Comparison of ENCODE assay signal across 1 cellular context in the genomic region with DNA sequence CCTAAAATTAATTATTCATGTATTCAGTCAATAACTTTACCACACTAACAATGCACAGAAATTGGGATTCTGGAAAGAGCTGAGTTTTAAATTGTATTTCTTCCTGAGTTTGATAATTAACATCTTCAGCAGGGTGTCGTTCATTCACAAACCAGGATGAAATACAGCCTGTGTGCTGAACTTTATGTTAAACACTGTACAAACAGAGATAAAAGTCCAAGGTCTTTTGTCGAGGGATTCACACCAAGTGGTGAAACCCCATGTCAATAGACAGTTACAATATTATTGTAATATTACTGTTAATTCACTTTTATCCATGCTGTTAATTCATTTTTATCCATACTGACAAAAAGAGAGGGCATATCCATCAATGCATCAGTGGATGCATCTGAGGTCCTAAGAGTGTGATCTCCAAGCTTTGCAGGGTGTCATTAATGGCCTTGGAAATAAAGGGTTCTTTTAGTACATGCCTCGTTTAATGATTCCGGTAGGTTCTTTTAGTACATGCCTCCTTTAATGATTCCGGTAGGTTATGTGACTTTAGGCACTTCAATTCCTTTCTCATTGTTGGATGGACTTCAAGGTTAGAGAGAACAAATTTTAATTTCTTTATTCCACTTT.
TF ChIP-seq lines count a peak whose summit lies in the region.

No MANE protein-coding gene starts in this region.

TF ChIP-seq in HepG2, 621 proteins besides CTCF, POLR2A, EP300 and RAD21 (continued from another document and continues in another):
- TF ChIP-seq, protein P1, sequence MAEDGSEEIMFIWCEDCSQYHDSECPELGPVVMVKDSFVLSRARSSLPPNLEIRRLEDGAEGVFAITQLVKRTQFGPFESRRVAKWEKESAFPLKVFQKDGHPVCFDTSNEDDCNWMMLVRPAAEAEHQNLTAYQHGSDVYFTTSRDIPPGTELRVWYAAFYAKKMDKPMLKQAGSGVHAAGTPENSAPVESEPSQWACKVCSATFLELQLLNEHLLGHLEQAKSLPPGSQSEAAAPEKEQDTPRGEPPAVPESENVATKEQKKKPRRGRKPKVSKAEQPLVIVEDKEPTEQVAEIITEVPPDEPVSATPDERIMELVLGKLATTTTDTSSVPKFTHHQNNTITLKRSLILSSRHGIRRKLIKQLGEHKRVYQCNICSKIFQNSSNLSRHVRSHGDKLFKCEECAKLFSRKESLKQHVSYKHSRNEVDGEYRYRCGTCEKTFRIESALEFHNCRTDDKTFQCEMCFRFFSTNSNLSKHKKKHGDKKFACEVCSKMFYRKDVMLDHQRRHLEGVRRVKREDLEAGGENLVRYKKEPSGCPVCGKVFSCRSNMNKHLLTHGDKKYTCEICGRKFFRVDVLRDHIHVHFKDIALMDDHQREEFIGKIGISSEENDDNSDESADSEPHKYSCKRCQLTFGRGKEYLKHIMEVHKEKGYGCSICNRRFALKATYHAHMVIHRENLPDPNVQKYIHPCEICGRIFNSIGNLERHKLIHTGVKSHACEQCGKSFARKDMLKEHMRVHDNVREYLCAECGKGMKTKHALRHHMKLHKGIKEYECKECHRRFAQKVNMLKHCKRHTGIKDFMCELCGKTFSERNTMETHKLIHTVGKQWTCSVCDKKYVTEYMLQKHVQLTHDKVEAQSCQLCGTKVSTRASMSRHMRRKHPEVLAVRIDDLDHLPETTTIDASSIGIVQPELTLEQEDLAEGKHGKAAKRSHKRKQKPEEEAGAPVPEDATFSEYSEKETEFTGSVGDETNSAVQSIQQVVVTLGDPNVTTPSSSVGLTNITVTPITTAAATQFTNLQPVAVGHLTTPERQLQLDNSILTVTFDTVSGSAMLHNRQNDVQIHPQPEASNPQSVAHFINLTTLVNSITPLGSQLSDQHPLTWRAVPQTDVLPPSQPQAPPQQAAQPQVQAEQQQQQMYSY (CRISPR knock-in tag; IDR thresholded peaks at IDR 0.05), result no peak
- TF ChIP-seq, protein P2, sequence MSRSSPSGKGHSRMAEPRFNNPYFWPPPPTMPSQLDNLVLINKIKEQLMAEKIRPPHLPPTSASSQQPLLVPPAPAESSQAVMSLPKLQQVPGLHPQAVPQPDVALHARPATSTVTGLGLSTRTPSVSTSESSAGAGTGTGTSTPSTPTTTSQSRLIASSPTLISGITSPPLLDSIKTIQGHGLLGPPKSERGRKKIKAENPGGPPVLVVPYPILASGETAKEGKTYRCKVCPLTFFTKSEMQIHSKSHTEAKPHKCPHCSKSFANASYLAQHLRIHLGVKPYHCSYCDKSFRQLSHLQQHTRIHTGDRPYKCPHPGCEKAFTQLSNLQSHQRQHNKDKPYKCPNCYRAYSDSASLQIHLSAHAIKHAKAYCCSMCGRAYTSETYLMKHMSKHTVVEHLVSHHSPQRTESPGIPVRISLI (CRISPR knock-in tag; IDR thresholded peaks at IDR 0.05; ENCODE audit: borderline replicate concordance), result no peak
- no peak for TF ChIP-seq ZNF263 (CRISPR knock-in tag; IDR thresholded peaks at IDR 0.05)
- TF ChIP-seq ZNF629 (CRISPR knock-in tag; conservative IDR thresholded peaks at IDR 0.05), result no peak
- TF ChIP-seq, protein P3, sequence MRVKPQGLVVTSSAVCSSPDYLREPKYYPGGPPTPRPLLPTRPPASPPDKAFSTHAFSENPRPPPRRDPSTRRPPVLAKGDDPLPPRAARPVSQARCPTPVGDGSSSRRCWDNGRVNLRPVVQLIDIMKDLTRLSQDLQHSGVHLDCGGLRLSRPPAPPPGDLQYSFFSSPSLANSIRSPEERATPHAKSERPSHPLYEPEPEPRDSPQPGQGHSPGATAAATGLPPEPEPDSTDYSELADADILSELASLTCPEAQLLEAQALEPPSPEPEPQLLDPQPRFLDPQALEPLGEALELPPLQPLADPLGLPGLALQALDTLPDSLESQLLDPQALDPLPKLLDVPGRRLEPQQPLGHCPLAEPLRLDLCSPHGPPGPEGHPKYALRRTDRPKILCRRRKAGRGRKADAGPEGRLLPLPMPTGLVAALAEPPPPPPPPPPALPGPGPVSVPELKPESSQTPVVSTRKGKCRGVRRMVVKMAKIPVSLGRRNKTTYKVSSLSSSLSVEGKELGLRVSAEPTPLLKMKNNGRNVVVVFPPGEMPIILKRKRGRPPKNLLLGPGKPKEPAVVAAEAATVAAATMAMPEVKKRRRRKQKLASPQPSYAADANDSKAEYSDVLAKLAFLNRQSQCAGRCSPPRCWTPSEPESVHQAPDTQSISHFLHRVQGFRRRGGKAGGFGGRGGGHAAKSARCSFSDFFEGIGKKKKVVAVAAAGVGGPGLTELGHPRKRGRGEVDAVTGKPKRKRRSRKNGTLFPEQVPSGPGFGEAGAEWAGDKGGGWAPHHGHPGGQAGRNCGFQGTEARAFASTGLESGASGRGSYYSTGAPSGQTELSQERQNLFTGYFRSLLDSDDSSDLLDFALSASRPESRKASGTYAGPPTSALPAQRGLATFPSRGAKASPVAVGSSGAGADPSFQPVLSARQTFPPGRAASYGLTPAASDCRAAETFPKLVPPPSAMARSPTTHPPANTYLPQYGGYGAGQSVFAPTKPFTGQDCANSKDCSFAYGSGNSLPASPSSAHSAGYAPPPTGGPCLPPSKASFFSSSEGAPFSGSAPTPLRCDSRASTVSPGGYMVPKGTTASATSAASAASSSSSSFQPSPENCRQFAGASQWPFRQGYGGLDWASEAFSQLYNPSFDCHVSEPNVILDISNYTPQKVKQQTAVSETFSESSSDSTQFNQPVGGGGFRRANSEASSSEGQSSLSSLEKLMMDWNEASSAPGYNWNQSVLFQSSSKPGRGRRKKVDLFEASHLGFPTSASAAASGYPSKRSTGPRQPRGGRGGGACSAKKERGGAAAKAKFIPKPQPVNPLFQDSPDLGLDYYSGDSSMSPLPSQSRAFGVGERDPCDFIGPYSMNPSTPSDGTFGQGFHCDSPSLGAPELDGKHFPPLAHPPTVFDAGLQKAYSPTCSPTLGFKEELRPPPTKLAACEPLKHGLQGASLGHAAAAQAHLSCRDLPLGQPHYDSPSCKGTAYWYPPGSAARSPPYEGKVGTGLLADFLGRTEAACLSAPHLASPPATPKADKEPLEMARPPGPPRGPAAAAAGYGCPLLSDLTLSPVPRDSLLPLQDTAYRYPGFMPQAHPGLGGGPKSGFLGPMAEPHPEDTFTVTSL (CRISPR knock-in tag; IDR thresholded peaks at IDR 0.05; ENCODE audit: borderline replicate concordance), result peak; percentile 97; the same call in 1 of the 2 replicates
- no peak for TF ChIP-seq ZNF816 (CRISPR knock-in tag; IDR thresholded peaks at IDR 0.05; ENCODE audit: borderline replicate concordance)
- TF ChIP-seq ZNF232 (CRISPR knock-in tag; IDR thresholded peaks at IDR 0.05; ENCODE audit: borderline replicate concordance), result no peak
- TF ChIP-seq, protein P4, sequence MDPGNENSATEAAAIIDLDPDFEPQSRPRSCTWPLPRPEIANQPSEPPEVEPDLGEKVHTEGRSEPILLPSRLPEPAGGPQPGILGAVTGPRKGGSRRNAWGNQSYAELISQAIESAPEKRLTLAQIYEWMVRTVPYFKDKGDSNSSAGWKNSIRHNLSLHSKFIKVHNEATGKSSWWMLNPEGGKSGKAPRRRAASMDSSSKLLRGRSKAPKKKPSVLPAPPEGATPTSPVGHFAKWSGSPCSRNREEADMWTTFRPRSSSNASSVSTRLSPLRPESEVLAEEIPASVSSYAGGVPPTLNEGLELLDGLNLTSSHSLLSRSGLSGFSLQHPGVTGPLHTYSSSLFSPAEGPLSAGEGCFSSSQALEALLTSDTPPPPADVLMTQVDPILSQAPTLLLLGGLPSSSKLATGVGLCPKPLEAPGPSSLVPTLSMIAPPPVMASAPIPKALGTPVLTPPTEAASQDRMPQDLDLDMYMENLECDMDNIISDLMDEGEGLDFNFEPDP (CRISPR knock-in tag; conservative IDR thresholded peaks at IDR 0.05), result no peak
- TF ChIP-seq DR1 (CRISPR knock-in tag; IDR thresholded peaks at IDR 0.05), result no peak
- no peak for TF ChIP-seq RAD51 (IDR thresholded peaks at IDR 0.05; ENCODE audit: borderline replicate concordance)
- no peak for TF ChIP-seq FOSL1 (CRISPR knock-in tag; IDR thresholded peaks at IDR 0.05; ENCODE audit: borderline replicate concordance)
- no peak for TF ChIP-seq SP4 (CRISPR knock-in tag; IDR thresholded peaks at IDR 0.05)
- peak; percentile 71; the same call in 1 of the 2 replicates for TF ChIP-seq HDAC1 (CRISPR knock-in tag; IDR thresholded peaks at IDR 0.05)
- TF ChIP-seq NR2F2 (IDR thresholded peaks at IDR 0.05; ENCODE audit: borderline replicate concordance, low read depth), result peak; percentile 51; the same call in 1 of the 2 replicates
- no peak for TF ChIP-seq ZFP36 (IDR thresholded peaks at IDR 0.05; ENCODE audit: borderline replicate concordance, low read depth, low read length, partially characterized antibody)
- TF ChIP-seq NAIF1 (CRISPR knock-in tag; IDR thresholded peaks at IDR 0.05; ENCODE audit: borderline replicate concordance), result no peak
- TF ChIP-seq, protein P5, sequence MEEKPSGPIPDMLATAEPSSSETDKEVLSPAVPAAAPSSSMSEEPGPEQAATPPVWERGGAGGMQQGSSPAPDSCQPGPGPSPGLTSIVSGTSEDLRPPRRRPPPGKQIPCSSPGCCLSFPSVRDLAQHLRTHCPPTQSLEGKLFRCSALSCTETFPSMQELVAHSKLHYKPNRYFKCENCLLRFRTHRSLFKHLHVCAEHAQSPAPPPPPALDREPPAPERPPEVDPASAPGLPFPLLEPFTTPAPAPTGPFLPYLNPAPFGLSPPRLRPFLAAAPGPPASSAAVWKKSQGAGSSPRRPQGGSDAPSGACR (CRISPR knock-in tag; IDR thresholded peaks at IDR 0.05), result 0 out of 2 replicates have a peak, but pooled peaks have one; percentile 37
- no peak for TF ChIP-seq ZNF616 (CRISPR knock-in tag; IDR thresholded peaks at IDR 0.05; ENCODE audit: low read depth)
- TF ChIP-seq CBX1 (IDR thresholded peaks at IDR 0.05; ENCODE audit: low read depth), result no peak
- TF ChIP-seq ZNF225 (CRISPR knock-in tag; IDR thresholded peaks at IDR 0.05), result no peak
- TF ChIP-seq HOXA3 (CRISPR knock-in tag; IDR thresholded peaks at IDR 0.05), result no peak
- TF ChIP-seq GZF1 (CRISPR knock-in tag; IDR thresholded peaks at IDR 0.05), result no peak
- no peak for TF ChIP-seq MBD4 (IDR thresholded peaks at IDR 0.05; ENCODE audit: borderline replicate concordance, low read length)
- TF ChIP-seq, protein P6, sequence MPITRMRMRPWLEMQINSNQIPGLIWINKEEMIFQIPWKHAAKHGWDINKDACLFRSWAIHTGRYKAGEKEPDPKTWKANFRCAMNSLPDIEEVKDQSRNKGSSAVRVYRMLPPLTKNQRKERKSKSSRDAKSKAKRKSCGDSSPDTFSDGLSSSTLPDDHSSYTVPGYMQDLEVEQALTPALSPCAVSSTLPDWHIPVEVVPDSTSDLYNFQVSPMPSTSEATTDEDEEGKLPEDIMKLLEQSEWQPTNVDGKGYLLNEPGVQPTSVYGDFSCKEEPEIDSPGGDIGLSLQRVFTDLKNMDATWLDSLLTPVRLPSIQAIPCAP (CRISPR knock-in tag; IDR thresholded peaks at IDR 0.05; ENCODE audit: low read depth), result no peak
- no peak for TF ChIP-seq TGIF2 (CRISPR knock-in tag; IDR thresholded peaks at IDR 0.05)
- TF ChIP-seq, protein P7, sequence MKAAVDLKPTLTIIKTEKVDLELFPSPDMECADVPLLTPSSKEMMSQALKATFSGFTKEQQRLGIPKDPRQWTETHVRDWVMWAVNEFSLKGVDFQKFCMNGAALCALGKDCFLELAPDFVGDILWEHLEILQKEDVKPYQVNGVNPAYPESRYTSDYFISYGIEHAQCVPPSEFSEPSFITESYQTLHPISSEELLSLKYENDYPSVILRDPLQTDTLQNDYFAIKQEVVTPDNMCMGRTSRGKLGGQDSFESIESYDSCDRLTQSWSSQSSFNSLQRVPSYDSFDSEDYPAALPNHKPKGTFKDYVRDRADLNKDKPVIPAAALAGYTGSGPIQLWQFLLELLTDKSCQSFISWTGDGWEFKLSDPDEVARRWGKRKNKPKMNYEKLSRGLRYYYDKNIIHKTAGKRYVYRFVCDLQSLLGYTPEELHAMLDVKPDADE (CRISPR knock-in tag; IDR thresholded peaks at IDR 0.05), result no peak
- no peak for TF ChIP-seq KMT2B (CRISPR knock-in tag; IDR thresholded peaks at IDR 0.05)
- TF ChIP-seq, protein P8, sequence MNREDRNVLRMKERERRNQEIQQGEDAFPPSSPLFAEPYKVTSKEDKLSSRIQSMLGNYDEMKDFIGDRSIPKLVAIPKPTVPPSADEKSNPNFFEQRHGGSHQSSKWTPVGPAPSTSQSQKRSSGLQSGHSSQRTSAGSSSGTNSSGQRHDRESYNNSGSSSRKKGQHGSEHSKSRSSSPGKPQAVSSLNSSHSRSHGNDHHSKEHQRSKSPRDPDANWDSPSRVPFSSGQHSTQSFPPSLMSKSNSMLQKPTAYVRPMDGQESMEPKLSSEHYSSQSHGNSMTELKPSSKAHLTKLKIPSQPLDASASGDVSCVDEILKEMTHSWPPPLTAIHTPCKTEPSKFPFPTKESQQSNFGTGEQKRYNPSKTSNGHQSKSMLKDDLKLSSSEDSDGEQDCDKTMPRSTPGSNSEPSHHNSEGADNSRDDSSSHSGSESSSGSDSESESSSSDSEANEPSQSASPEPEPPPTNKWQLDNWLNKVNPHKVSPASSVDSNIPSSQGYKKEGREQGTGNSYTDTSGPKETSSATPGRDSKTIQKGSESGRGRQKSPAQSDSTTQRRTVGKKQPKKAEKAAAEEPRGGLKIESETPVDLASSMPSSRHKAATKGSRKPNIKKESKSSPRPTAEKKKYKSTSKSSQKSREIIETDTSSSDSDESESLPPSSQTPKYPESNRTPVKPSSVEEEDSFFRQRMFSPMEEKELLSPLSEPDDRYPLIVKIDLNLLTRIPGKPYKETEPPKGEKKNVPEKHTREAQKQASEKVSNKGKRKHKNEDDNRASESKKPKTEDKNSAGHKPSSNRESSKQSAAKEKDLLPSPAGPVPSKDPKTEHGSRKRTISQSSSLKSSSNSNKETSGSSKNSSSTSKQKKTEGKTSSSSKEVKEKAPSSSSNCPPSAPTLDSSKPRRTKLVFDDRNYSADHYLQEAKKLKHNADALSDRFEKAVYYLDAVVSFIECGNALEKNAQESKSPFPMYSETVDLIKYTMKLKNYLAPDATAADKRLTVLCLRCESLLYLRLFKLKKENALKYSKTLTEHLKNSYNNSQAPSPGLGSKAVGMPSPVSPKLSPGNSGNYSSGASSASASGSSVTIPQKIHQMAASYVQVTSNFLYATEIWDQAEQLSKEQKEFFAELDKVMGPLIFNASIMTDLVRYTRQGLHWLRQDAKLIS (CRISPR knock-in tag; IDR thresholded peaks at IDR 0.05), result no peak
- TF ChIP-seq ZBTB3 (CRISPR knock-in tag; IDR thresholded peaks at IDR 0.05; ENCODE audit: borderline replicate concordance, low read depth), result no peak
- no peak for TF ChIP-seq ATM (IDR thresholded peaks at IDR 0.05; ENCODE audit: borderline replicate concordance)
- TF ChIP-seq ZNF446 (CRISPR knock-in tag; IDR thresholded peaks at IDR 0.05), result no peak
- no peak for TF ChIP-seq ZNF264 (CRISPR knock-in tag; IDR thresholded peaks at IDR 0.05)
- TF ChIP-seq, protein P9, sequence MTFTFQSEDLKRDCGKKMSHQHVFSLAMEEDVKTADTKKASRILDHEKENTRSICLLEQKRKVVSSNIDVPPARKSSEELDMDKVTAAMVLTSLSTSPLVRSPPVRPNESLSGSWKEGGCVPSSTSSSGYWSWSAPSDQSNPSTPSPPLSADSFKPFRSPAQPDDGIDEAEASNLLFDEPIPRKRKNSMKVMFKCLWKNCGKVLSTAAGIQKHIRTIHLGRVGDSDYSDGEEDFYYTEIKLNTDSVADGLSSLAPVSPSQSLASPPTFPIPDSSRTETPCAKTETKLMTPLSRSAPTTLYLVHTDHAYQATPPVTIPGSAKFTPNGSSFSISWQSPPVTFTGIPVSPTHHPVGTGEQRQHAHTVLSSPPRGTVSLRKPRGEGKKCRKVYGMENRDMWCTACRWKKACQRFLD (CRISPR knock-in tag; IDR thresholded peaks at IDR 0.05; ENCODE audit: borderline replicate concordance), result no peak
- TF ChIP-seq ZNF720 (CRISPR knock-in tag; IDR thresholded peaks at IDR 0.05), result no peak
- TF ChIP-seq ZNF33A (CRISPR knock-in tag; IDR thresholded peaks at IDR 0.05; ENCODE audit: borderline replicate concordance), result no peak
- no peak for TF ChIP-seq ZNF552 (CRISPR knock-in tag; IDR thresholded peaks at IDR 0.05; ENCODE audit: borderline replicate concordance)
